In genomic region chr1:150295476-150295875, GRCh38 we compare ENCODE assay signal across 15 cellular contexts. TPM values are rescaled to one million over a fixed set of nuclear protein-coding genes. Genes with fewer than 3 reads are reported as not detected.
DNase-seq lines count a peak whose midpoint lies in the region; ATAC-seq and TF ChIP-seq lines count a peak whose summit lies in the region.
"Had no signal": no experiment of that assay in that cellular context is flagged by ENCODE, and none has a peak within 500 bp of the region (broad histone marks: within the 10 kb centered on the region; RNA-seq: fewer than 3 reads in every experiment).

No MANE protein-coding gene starts in this region.

- H3K4me1 ChIP-seq in BLaER1 treated with 17β-estradiol and CSF1 and Interleukin-3, amounts not matched to agents 10 nM and 100 nM: peaks cover 26 to 35% (median 31%) of the 10 kb centered on the region in 10 experiments
- H3K4me1 ChIP-seq in GM23338 (ENCODE audit: insufficient read depth) (peaks cover 16% of the 10 kb centered on the region), transverse colon (peaks cover 9 to 17% (median 12%) of the 10 kb centered on the region in 4 donors)

- DNase-seq in GM23338 (ENCODE audit: low spot score) (no peak), immature natural killer cell (no peak), transverse colon (no peak)
- DNase-seq in activated CD4-positive, alpha-beta memory T cell treated with anti-CD3 and anti-CD28 coated beads, Interleukin-2, amount 10 ng/mL, durations not matched to agents 7 days and 5 days: no peak
- no peak for DNase-seq in stimulated activated CD4-positive, alpha-beta T cell treated with anti-CD3 and anti-CD28 coated beads, Interleukin-2, amount 100 ng/mL, for 48 hours
- DNase-seq: activated CD4-positive, alpha-beta T cell treated with anti-CD3 and anti-CD28 coated beads, Interleukin-2, amount 50 U/mL, for 48 hours; anterior cingulate cortex; effector CD8-positive, alpha-beta T cell; MM.1S; NCI-H2171 treated with DMSO at 0.1 percent for 48 hours; sigmoid colon; T-helper 1 cell had no signal

- intact Hi-C loops in transverse colon (cut with DNase I; ENCODE audit: low total_unique reads): no loop called here

- H3K9me3 ChIP-seq in BLaER1 treated with 17β-estradiol and CSF1 and Interleukin-3, amounts not matched to agents 10 nM and 100 nM (replicated peaks in 1 of 11): no peaks in the 10 kb centered on the region
- H3K9me3 ChIP-seq in transverse colon: no peaks in the 10 kb centered on the region
- H3K9me3 ChIP-seq: sigmoid colon had no signal

- no peak for ATAC-seq in GM23338
- ATAC-seq in GM18861 (IDR thresholded peaks at IDR 0.05; ENCODE audit: unreplicated experiment): no peak
- ATAC-seq in GM21529 (IDR thresholded peaks at IDR 0.05; ENCODE audit: unreplicated experiment): no peak

- H3F3A ChIP-seq in GM23338 (replicated peaks; ENCODE audit: low read depth): peaks cover 24% of the 10 kb centered on the region; the same call in 1 of the 2 replicates

- in situ Hi-C loops in transverse colon (cut with MboI; ENCODE audit: low pct_ligation_motif_present in 1 of 4, low pct_unique_long_range_greater_than_20kb in 1 of 4, low sequenced_read_pairs in 3 of 4): no loop called here

- H3K27ac ChIP-seq in BLaER1 treated with 17β-estradiol and CSF1 and Interleukin-3, amounts not matched to agents 10 nM and 100 nM: no peak overlapping the region
- peak overlapping the region; percentile 50; the same call in 1 of the 2 replicates for H3K27ac ChIP-seq in GM23338 (ENCODE audit: low read depth)
- no peak overlapping the region for H3K27ac ChIP-seq in transverse colon

- H3K27ac Mint-ChIP-seq in GM23338: peak overlapping the region; percentile 3; the same call in 1 of the 2 replicates
- H3K27ac Mint-ChIP-seq in activated CD4-positive, alpha-beta memory T cell treated with anti-CD3 and anti-CD28 coated beads, Interleukin-2, amount 10 ng/mL, durations not matched to agents 7 days and 5 days: peak overlapping the region; percentile 4
- peak overlapping the region in 2 of 6 donors; percentile 18 to 21 for H3K27ac Mint-ChIP-seq in immature natural killer cell

- H3K79me2 ChIP-seq in GM23338 (replicated peaks; ENCODE audit: insufficient read depth): peaks cover 57% of the 10 kb centered on the region

- no peaks in the 10 kb centered on the region for H3K9me2 ChIP-seq in GM23338 (ENCODE audit: insufficient read depth)

- H3K9me3 Mint-ChIP-seq in GM23338 (no peaks in the 10 kb centered on the region), immature natural killer cell (no peaks in the 10 kb centered on the region)
- no peaks in the 10 kb centered on the region for H3K9me3 Mint-ChIP-seq in activated CD4-positive, alpha-beta memory T cell treated with anti-CD3 and anti-CD28 coated beads, Interleukin-2, amount 10 ng/mL, durations not matched to agents 7 days and 5 days

- H3K36me3 Mint-ChIP-seq in GM23338 (ENCODE audit: low read depth) (peaks cover 63% of the 10 kb centered on the region), immature natural killer cell (peaks cover 4 to 7% (median 5%) of the 10 kb centered on the region in 3 donors)
- H3K36me3 Mint-ChIP-seq in activated CD4-positive, alpha-beta memory T cell treated with anti-CD3 and anti-CD28 coated beads, Interleukin-2, amount 10 ng/mL, durations not matched to agents 7 days and 5 days (ENCODE audit: low read depth): peaks cover 38% of the 10 kb centered on the region

- no peak overlapping the region for H2AFZ ChIP-seq in GM23338

- TF ChIP-seq POLR2A in transverse colon (IDR thresholded peaks at IDR 0.05): no peak

- TF ChIP-seq CTCF in GM23338 (conservative IDR thresholded peaks at IDR 0.05; ENCODE audit: low read depth in 2 of 2) (no peak), transverse colon (IDR thresholded peaks at IDR 0.05) (no peak)

- H3K4me3 Mint-ChIP-seq in GM23338: peak overlapping the region; percentile 98
- no peak overlapping the region for H3K4me3 Mint-ChIP-seq in activated CD4-positive, alpha-beta memory T cell treated with anti-CD3 and anti-CD28 coated beads, Interleukin-2, amount 10 ng/mL, durations not matched to agents 7 days and 5 days
- H3K4me3 Mint-ChIP-seq in immature natural killer cell: peak overlapping the region in 3 of 5 donors; percentile 0 to 55 (median 5)

- 0 out of 22 replicates have a peak overlapping the region, but pooled peaks of 2 of the 11 experiments have one; percentile 17 to 38 for H3K9ac ChIP-seq in BLaER1 treated with 17β-estradiol and CSF1 and Interleukin-3, amounts not matched to agents 10 nM and 100 nM

- H3K36me3 ChIP-seq in BLaER1 treated with 17β-estradiol and CSF1 and Interleukin-3, amounts not matched to agents 10 nM and 100 nM: peaks cover 30 to 58% (median 50%) of the 10 kb centered on the region in 11 experiments
- H3K36me3 ChIP-seq in GM23338 (ENCODE audit: insufficient read depth) (peaks cover 32% of the 10 kb centered on the region), transverse colon (peaks cover 0 to 7% (median 0%) of the 10 kb centered on the region in 4 donors)

- POLR2A ChIA-PET in activated CD4-positive, alpha-beta memory T cell treated with anti-CD3 and anti-CD28 coated beads, Interleukin-2, amount 10 ng/mL, durations not matched to agents 7 days and 5 days (lab: Charles Lee): interaction anchor here (1.9 kb wide), 1 partner anchor 26 kb away, joined by 5 read pairs; the partner anchor contains the start of gene APH1A

- no peak overlapping the region for H3K4me3 ChIP-seq in BLaER1 treated with 17β-estradiol and CSF1 and Interleukin-3, amounts not matched to agents 10 nM and 100 nM
- no peak overlapping the region for H3K4me3 ChIP-seq in GM23338
- no peak overlapping the region for H3K4me3 ChIP-seq in transverse colon
- H3K4me3 ChIP-seq: sigmoid colon had no signal

- peaks cover 14% of the 10 kb centered on the region for H3K27me3 Mint-ChIP-seq in GM23338 (ENCODE audit: insufficient read depth, low read depth, poor library complexity)
- no peaks in the 10 kb centered on the region for H3K27me3 Mint-ChIP-seq in activated CD4-positive, alpha-beta memory T cell treated with anti-CD3 and anti-CD28 coated beads, Interleukin-2, amount 10 ng/mL, durations not matched to agents 7 days and 5 days
- H3K27me3 Mint-ChIP-seq in immature natural killer cell (ENCODE audit: low read depth in 3 of 3): peaks cover 0 to 11% (median 4%) of the 10 kb centered on the region in 3 donors

- H4K20me1 ChIP-seq in BLaER1 treated with 17β-estradiol and CSF1 and Interleukin-3, amounts not matched to agents 10 nM and 100 nM: peaks cover 0 to 9% (median 0%) of the 10 kb centered on the region in 11 experiments; a peak in 2 of 22 replicates
- H4K20me1 ChIP-seq in GM23338 (replicated peaks; ENCODE audit: insufficient read depth): peaks cover 9% of the 10 kb centered on the region; the same call in 1 of the 2 replicates

- no peak for TF ChIP-seq EP300 in transverse colon (IDR thresholded peaks at IDR 0.05; ENCODE audit: low read depth)

- WGBS in transverse colon (ENCODE audit: low coverage in 1 of 2), 2 donors: 98 to 100% methylated on average over 2 of the region's 2 CpGs

- H3K4me2 ChIP-seq in BLaER1 treated with 17β-estradiol and CSF1 and Interleukin-3, amounts not matched to agents 10 nM and 100 nM: peak overlapping the region; percentile 13 to 94 (median 86); a peak in 13 of 22 replicates
- peak overlapping the region; percentile 55 for H3K4me2 ChIP-seq in GM23338

- CTCF ChIA-PET in activated CD4-positive, alpha-beta memory T cell treated with anti-CD3 and anti-CD28 coated beads, Interleukin-2, amount 10 ng/mL, durations not matched to agents 7 days and 5 days (lab: Charles Lee): interaction anchor here (0.7 to 1.0 kb wide), 2 partner anchors 60 to 265 kb away, joined by 3 to 4 read pairs; partner anchors contain the start of gene ANP32E

- no peaks in the 10 kb centered on the region for H3K27me3 ChIP-seq in BLaER1 treated with 17β-estradiol and CSF1 and Interleukin-3, amounts not matched to agents 10 nM and 100 nM
- H3K27me3 ChIP-seq in GM23338 (ENCODE audit: insufficient read depth) (no peaks in the 10 kb centered on the region), transverse colon (no peaks in the 10 kb centered on the region)
- H3K27me3 ChIP-seq: sigmoid colon had no signal

- H3K4me1 Mint-ChIP-seq in GM23338: peaks cover 17% of the 10 kb centered on the region
- H3K4me1 Mint-ChIP-seq in activated CD4-positive, alpha-beta memory T cell treated with anti-CD3 and anti-CD28 coated beads, Interleukin-2, amount 10 ng/mL, durations not matched to agents 7 days and 5 days: peaks cover 35% of the 10 kb centered on the region
- peaks cover 17 to 34% of the 10 kb centered on the region in 2 donors for H3K4me1 Mint-ChIP-seq in immature natural killer cell

RNA-seq across cellular contexts. Expression of gene MRPS21, which starts 1.8 kb away (rescaled TPM):
- total RNA-seq in GM23338 (2014; rRNA removed; shearing (Covaris generic)): 51.2 and 51.7 TPM in 2 replicates
- 313 and 335 TPM in 2 replicates for polyA plus RNA-seq in GM23338 (2016; fragmentation: Nextera tagmentation; extraction: Ambion mirVana)
- 10 to 100 TPM; 67.2 to 68.2 TPM for total RNA-seq in activated CD4-positive, alpha-beta memory T cell treated with anti-CD3 and anti-CD28 coated beads, Interleukin-2, amount 10 ng/mL, durations not matched to agents 7 days and 5 days
- polyA plus RNA-seq in immature natural killer cell: 10 to 100 TPM; 51.7 to 58.6 (median 53.4) TPM
- 10 to 100 TPM in 3 of 4 donors, 1 to 10 TPM in 1; 8.6 to 31.6 (median 25.7) TPM for total RNA-seq in transverse colon

RNA-seq across cellular contexts. Expression of gene CIART, which starts 13.1 kb away (rescaled TPM):
- 6.6 and 9.3 TPM in 2 replicates for total RNA-seq in GM23338 (2014; rRNA removed; shearing (Covaris generic))
- polyA plus RNA-seq in GM23338 (2016; fragmentation: Nextera tagmentation; extraction: Ambion mirVana) (16.4 and 16.6 TPM in 2 replicates), immature natural killer cell (not detected)
- total RNA-seq in activated CD4-positive, alpha-beta memory T cell treated with anti-CD3 and anti-CD28 coated beads, Interleukin-2, amount 10 ng/mL, durations not matched to agents 7 days and 5 days: 1 to 10 TPM; 1.5 to 1.7 TPM
- 1 to 10 TPM in 3 of 4 donors, under 1 TPM in 1; 0.60 to 4.5 (median 1.5) TPM for total RNA-seq in transverse colon

RNA-seq across cellular contexts. Expression of gene C1orf54, which starts 22.9 kb away (rescaled TPM):
- 6.6 and 18.5 TPM in 2 replicates for total RNA-seq in GM23338 (2014; rRNA removed; shearing (Covaris generic))
- polyA plus RNA-seq in GM23338 (2016; fragmentation: Nextera tagmentation; extraction: Ambion mirVana) (35.5 and 39.4 TPM in 2 replicates), immature natural killer cell (1 to 10 TPM; 1.9 to 6.9 (median 2.0) TPM)
- 1 to 10 TPM; 4.1 TPM for total RNA-seq in activated CD4-positive, alpha-beta memory T cell treated with anti-CD3 and anti-CD28 coated beads, Interleukin-2, amount 10 ng/mL, durations not matched to agents 7 days and 5 days
- total RNA-seq in transverse colon: 10 to 100 TPM in 1 of 4 donors, 1 to 10 TPM in 2, not detected in 1; 4.4 to 11.1 (median 4.8) TPM

RNA-seq across cellular contexts. Expression of gene PRPF3, which starts 25.9 kb away (rescaled TPM):
- 51.0 and 55.9 TPM in 2 replicates for total RNA-seq in GM23338 (2014; rRNA removed; shearing (Covaris generic))
- polyA plus RNA-seq in GM23338 (2016; fragmentation: Nextera tagmentation; extraction: Ambion mirVana) (28.7 and 34.3 TPM in 2 replicates), immature natural killer cell (10 to 100 TPM in 1 of 3 donors, 1 to 10 TPM in 2; 5.1 to 24.5 (median 9.3) TPM)
- total RNA-seq in activated CD4-positive, alpha-beta memory T cell treated with anti-CD3 and anti-CD28 coated beads, Interleukin-2, amount 10 ng/mL, durations not matched to agents 7 days and 5 days: 10 to 100 TPM; 60.3 to 64.7 TPM
- 100 to 1,000 TPM in 1 of 4 donors, 10 to 100 TPM in 3; 55.3 to 126 (median 65.2) TPM for total RNA-seq in transverse colon

RNA-seq across cellular contexts. Expression of gene APH1A, which starts 26.7 kb away (rescaled TPM):
- total RNA-seq in GM23338 (2014; rRNA removed; shearing (Covaris generic)): 82.7 and 85.3 TPM in 2 replicates
- 16.5 and 17.7 TPM in 2 replicates for polyA plus RNA-seq in GM23338 (2016; fragmentation: Nextera tagmentation; extraction: Ambion mirVana)
- total RNA-seq in activated CD4-positive, alpha-beta memory T cell treated with anti-CD3 and anti-CD28 coated beads, Interleukin-2, amount 10 ng/mL, durations not matched to agents 7 days and 5 days: 100 to 1,000 TPM; 142 to 144 TPM
- 10 to 100 TPM; 64.6 to 99.1 (median 82.1) TPM for polyA plus RNA-seq in immature natural killer cell
- 100 to 1,000 TPM in 3 of 4 donors, 10 to 100 TPM in 1; 86.8 to 162 (median 113) TPM for total RNA-seq in transverse colon
